ENCODE assay signal across 11 cellular contexts in genomic region chr2:15223887-15224286, GRCh38.
DNase-seq lines count a peak whose midpoint lies in the region; ATAC-seq, FAIRE-seq and TF ChIP-seq lines count a peak whose summit lies in the region.
"Had no signal": no experiment of that assay in that cellular context is flagged by ENCODE, and none has a peak within 500 bp of the region (broad histone marks: within the 10 kb centered on the region; RNA-seq: fewer than 3 reads in every experiment).

No MANE protein-coding gene starts in this region.

- peak overlapping the region; percentile 44 for H3K27ac Mint-ChIP-seq in astrocyte (ENCODE audit: unreplicated experiment)
- no peak overlapping the region for H3K27ac Mint-ChIP-seq in natural killer cell treated with Interleukin-12 subunit alpha and Interleukin-12 subunit beta and Interleukin-15 and Interleukin-18, amount 100 ng/mL, for 72 hours

- peaks cover 15% of the 10 kb centered on the region for H3K36me3 Mint-ChIP-seq in astrocyte (ENCODE audit: low read depth, unreplicated experiment)
- peaks cover 19% of the 10 kb centered on the region for H3K36me3 Mint-ChIP-seq in natural killer cell treated with Interleukin-12 subunit alpha and Interleukin-12 subunit beta and Interleukin-15 and Interleukin-18, amount 100 ng/mL, for 72 hours

- H3K79me2 ChIP-seq in astrocyte (ENCODE audit: insufficient read depth, low read length) = no peaks in the 10 kb centered on the region

- H3K4me3 ChIP-seq in astrocyte (ENCODE audit: insufficient read depth, low read depth, low read length) = no peak overlapping the region
- H3K4me3 ChIP-seq: right atrium auricular region had no signal

- H3K36me3 ChIP-seq in astrocyte (ENCODE audit: insufficient read depth, low read length) = no peaks in the 10 kb centered on the region
- H3K36me3 ChIP-seq: right atrium auricular region had no signal

- no peak for TF ChIP-seq CTCF in astrocyte (IDR thresholded peaks at IDR 0.05; ENCODE audit: insufficient read depth, low read depth, low read length)

- H3K9ac ChIP-seq in astrocyte (ENCODE audit: low read length) = no peak overlapping the region

- no peaks in the 10 kb centered on the region for H3K9me3 ChIP-seq in astrocyte (ENCODE audit: insufficient read depth, low read depth, low read length)
- H3K9me3 ChIP-seq: right atrium auricular region had no signal

- ATAC-seq in HG03342 (IDR thresholded peaks at IDR 0.05; ENCODE audit: unreplicated experiment) = peak; percentile 71
- no peak for ATAC-seq in natural killer cell treated with Interleukin-12 subunit alpha and Interleukin-12 subunit beta and Interleukin-15 and Interleukin-18, amount 100 ng/mL, for 72 hours
- no peak for ATAC-seq in GM21367 (IDR thresholded peaks at IDR 0.05; ENCODE audit: unreplicated experiment)
- ATAC-seq: left lobe of liver had no signal

- no peak for FAIRE-seq in astrocyte (lab: Jason Lieb, UNC)

- no peak overlapping the region for H3K4me3 Mint-ChIP-seq in astrocyte (ENCODE audit: unreplicated experiment)
- H3K4me3 Mint-ChIP-seq in natural killer cell treated with Interleukin-12 subunit alpha and Interleukin-12 subunit beta and Interleukin-15 and Interleukin-18, amount 100 ng/mL, for 72 hours = no peak overlapping the region

- no peaks in the 10 kb centered on the region for H3K27me3 ChIP-seq in astrocyte (ENCODE audit: insufficient read depth, low read length)
- H3K27me3 ChIP-seq: right atrium auricular region had no signal

- no peaks in the 10 kb centered on the region for H3K4me1 ChIP-seq in astrocyte (ENCODE audit: insufficient read depth, low read length)
- H3K4me1 ChIP-seq: right atrium auricular region had no signal

- H3K4me2 ChIP-seq in astrocyte (ENCODE audit: low read length) = no peak overlapping the region

- no peaks in the 10 kb centered on the region for H3K27me3 Mint-ChIP-seq in astrocyte (ENCODE audit: low read depth, unreplicated experiment)
- H3K27me3 Mint-ChIP-seq in natural killer cell treated with Interleukin-12 subunit alpha and Interleukin-12 subunit beta and Interleukin-15 and Interleukin-18, amount 100 ng/mL, for 72 hours = no peaks in the 10 kb centered on the region

- no peaks in the 10 kb centered on the region for H4K20me1 ChIP-seq in astrocyte (ENCODE audit: insufficient read depth, low read length)

- H2AFZ ChIP-seq in astrocyte (ENCODE audit: low read depth, low read length) = no peak overlapping the region

- in situ Hi-C loops in Caki2 (cut with HindIII; ENCODE audit: low pct_unique_long_range_greater_than_20kb, low sequenced_read_pairs) = no loop called here

- peaks cover 4% of the 10 kb centered on the region for H3K9me3 Mint-ChIP-seq in astrocyte (ENCODE audit: unreplicated experiment)
- H3K9me3 Mint-ChIP-seq in natural killer cell treated with Interleukin-12 subunit alpha and Interleukin-12 subunit beta and Interleukin-15 and Interleukin-18, amount 100 ng/mL, for 72 hours = no peaks in the 10 kb centered on the region

- H3K4me1 Mint-ChIP-seq in astrocyte (ENCODE audit: low read depth, unreplicated experiment) = peaks cover 7% of the 10 kb centered on the region
- H3K4me1 Mint-ChIP-seq in natural killer cell treated with Interleukin-12 subunit alpha and Interleukin-12 subunit beta and Interleukin-15 and Interleukin-18, amount 100 ng/mL, for 72 hours (ENCODE audit: low read depth in 2 of 2) = no peaks in the 10 kb centered on the region

- DNase-seq in Caki2 (ENCODE audit: low read depth) = peak; percentile 22
- DNase-seq in astrocyte (ENCODE audit: low read depth) = peak; percentile 73
- peak; percentile 86 for DNase-seq in kidney tubule cell (ENCODE audit: low spot score)
- DNase-seq in stimulated activated naive CD4-positive, alpha-beta T cell (lab: John Stamatoyannopoulos, UW) = no peak
- no peak for DNase-seq in natural killer cell treated with Interleukin-12 subunit alpha and Interleukin-12 subunit beta and Interleukin-15 and Interleukin-18, amount 100 ng/mL, for 72 hours (ENCODE audit: low spot score)
- no peak for DNase-seq in NOMO-1 (lab: John Stamatoyannopoulos, UW; ENCODE audit: unreplicated experiment in 2 of 2)
- DNase-seq: GF-D8 had no signal

- peak overlapping the region; percentile 30 for H3K27ac ChIP-seq in astrocyte (ENCODE audit: low read depth, low read length)
- H3K27ac ChIP-seq: right atrium auricular region had no signal

Comparison
In these comparisons a context has a peak if more than half of its experiments do, and no peak if none do; other contexts are left out.
1. DNase-seq: peak in Caki2 (single experiment), astrocyte (single experiment) and kidney tubule cell (single experiment); none in stimulated activated naive CD4-positive, alpha-beta T cell (0 of 6), natural killer cell treated with Interleukin-12 subunit alpha and Interleukin-12 subunit beta and Interleukin-15 and Interleukin-18, amount 100 ng/mL, for 72 hours (single experiment) and NOMO-1 (0 of 2).